In the genomic region with DNA sequence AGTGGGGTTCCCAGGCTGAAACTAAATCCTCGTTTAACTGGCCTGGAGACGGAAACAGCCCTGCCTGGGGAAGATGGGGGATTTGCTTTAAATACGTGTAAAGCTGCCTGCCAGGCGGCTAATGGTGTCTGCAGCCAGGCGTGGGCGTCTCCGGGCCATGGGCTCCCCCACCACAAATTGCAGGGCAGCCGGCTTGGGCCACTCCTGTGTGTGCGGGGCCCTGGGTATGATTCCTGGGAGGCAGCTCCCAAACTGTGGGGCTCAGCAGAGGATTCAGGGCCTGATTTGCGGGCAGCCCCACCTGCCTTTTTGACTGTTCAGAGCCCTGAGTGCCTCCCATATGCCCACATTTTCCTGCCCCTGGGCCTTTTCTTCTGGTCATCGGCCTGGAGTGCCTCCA, we compare ENCODE assay signal across 30 cellular contexts.
DNase-seq lines count a peak whose midpoint lies in the region; ATAC-seq, FAIRE-seq and TF ChIP-seq lines count a peak whose summit lies in the region.
"Had no signal": no experiment of that assay in that cellular context is flagged by ENCODE, and none has a peak within 500 bp of the region (broad histone marks: within the 10 kb centered on the region; RNA-seq: fewer than 3 reads in every experiment).

No MANE protein-coding gene starts in this region.

- TF ChIP-seq POLR2A in sigmoid colon (IDR thresholded peaks at IDR 0.05), result no peak

- H3K4me3 Mint-ChIP-seq in mesothelial cell of epicardium, result no peak overlapping the region
- H3K4me3 Mint-ChIP-seq: activated CD4-positive, alpha-beta T cell treated with anti-CD3 and anti-CD28 coated beads for 36 hours; activated CD8-positive, alpha-beta T cell treated with anti-CD3 and anti-CD28 coated beads for 36 hours; effector memory CD8-positive, alpha-beta T cell; naive thymus-derived CD8-positive, alpha-beta T cell had no signal

- H3K9me3 Mint-ChIP-seq in mesothelial cell of epicardium, result peaks cover 16% of the 10 kb centered on the region
- H3K9me3 Mint-ChIP-seq: activated CD8-positive, alpha-beta T cell treated with anti-CD3 and anti-CD28 coated beads for 36 hours; activated T-helper 2 cell treated with anti-CD3 and anti-CD28 coated beads, Interferon-gamma antibody, Interleukin-2, Interleukin-4, amounts not matched to agents 10 μg/mL and 5 μg/mL and 100 μg/mL, durations not matched to agents 14 hours and 24 hours and 36 hours; effector memory CD8-positive, alpha-beta T cell; naive thymus-derived CD8-positive, alpha-beta T cell had no signal

- peaks cover 12% of the 10 kb centered on the region for H3K27me3 Mint-ChIP-seq in mesothelial cell of epicardium (ENCODE audit: low read depth)
- H3K27me3 Mint-ChIP-seq: activated CD4-positive, alpha-beta T cell treated with anti-CD3 and anti-CD28 coated beads for 36 hours; activated CD8-positive, alpha-beta T cell treated with anti-CD3 and anti-CD28 coated beads for 36 hours; naive thymus-derived CD8-positive, alpha-beta T cell had no signal

- no peaks in the 10 kb centered on the region for H3K36me3 Mint-ChIP-seq in mesothelial cell of epicardium

- H3K9ac ChIP-seq in BLaER1 treated with 17β-estradiol and CSF1 and Interleukin-3, amounts not matched to agents 10 nM and 100 nM, result peak overlapping the region; percentile 25 to 71 (median 57); a peak in 21 of 22 replicates
- H3K9ac ChIP-seq: parathyroid adenoma had no signal

- peaks cover 0 to 16% (median 0%) of the 10 kb centered on the region in 11 experiments; a peak in 2 of 22 replicates for H3K36me3 ChIP-seq in BLaER1 treated with 17β-estradiol and CSF1 and Interleukin-3, amounts not matched to agents 10 nM and 100 nM
- no peaks in the 10 kb centered on the region for H3K36me3 ChIP-seq in SJCRH30
- no peaks in the 10 kb centered on the region for H3K36me3 ChIP-seq in sigmoid colon
- H3K36me3 ChIP-seq: Peyer's patch, thyroid gland had no signal

- no peaks in the 10 kb centered on the region; a peak in 1 of 22 replicates for H4K20me1 ChIP-seq in BLaER1 treated with 17β-estradiol and CSF1 and Interleukin-3, amounts not matched to agents 10 nM and 100 nM

- no peak for ATAC-seq in HG03469 (IDR thresholded peaks at IDR 0.05; ENCODE audit: unreplicated experiment)
- ATAC-seq: activated CD4-positive, alpha-beta T cell treated with anti-CD3 and anti-CD28 coated beads for 36 hours; activated CD8-positive, alpha-beta T cell treated with anti-CD3 and anti-CD28 coated beads for 36 hours; effector memory CD8-positive, alpha-beta T cell; left ventricle myocardium superior; naive thymus-derived CD8-positive, alpha-beta T cell had no signal

- H3K4me1 ChIP-seq in BLaER1 treated with 17β-estradiol and CSF1 and Interleukin-3, amounts not matched to agents 10 nM and 100 nM, result peaks cover 50 to 60% (median 56%) of the 10 kb centered on the region in 10 experiments
- H3K4me1 ChIP-seq in SJCRH30, result peaks cover 32% of the 10 kb centered on the region
- no peaks in the 10 kb centered on the region for H3K4me1 ChIP-seq in sigmoid colon
- H3K4me1 ChIP-seq: Caco-2, parathyroid adenoma had no signal

- 93% methylated on average over 11 of the region's 11 CpGs for WGBS in sigmoid colon, 2 donors

- H3K9me3 ChIP-seq in BLaER1 treated with 17β-estradiol and CSF1 and Interleukin-3, amounts not matched to agents 10 nM and 100 nM (replicated peaks in 1 of 11), result peaks cover 26 to 51% (median 38%) of the 10 kb centered on the region in 11 experiments
- H3K9me3 ChIP-seq in SJCRH30 (replicated peaks), result peaks cover 6% of the 10 kb centered on the region
- H3K9me3 ChIP-seq in sigmoid colon, result no peaks in the 10 kb centered on the region
- H3K9me3 ChIP-seq: Caco-2, Peyer's patch, thyroid gland had no signal

- H3K4me1 Mint-ChIP-seq in mesothelial cell of epicardium, result peaks cover 9% of the 10 kb centered on the region

- peak in 1 of 2 experiments; percentile 3 for DNase-seq in SJCRH30
- DNase-seq in mesothelial cell of epicardium (ENCODE audit: low spot score in 2 of 2, unreplicated experiment in 2 of 2), result no peak
- peak; percentile 28 for DNase-seq in sigmoid colon
- no peak for DNase-seq in OCI-M2 (lab: John Stamatoyannopoulos, UW; ENCODE audit: unreplicated experiment)
- DNase-seq in GM19239 (ENCODE audit: insufficient read length, low spot score), result no peak
- DNase-seq: activated CD4-positive, alpha-beta T cell treated with anti-CD3 and anti-CD28 coated beads for 36 hours; activated CD8-positive, alpha-beta T cell treated with anti-CD3 and anti-CD28 coated beads for 36 hours; caudate nucleus; cortex of kidney; DMS79; effector memory CD8-positive, alpha-beta T cell; erythroblast; IMR-90; left ventricle myocardium superior; midbrain; MV-4-11; NCI-H1436 treated with DMSO at 0.1 percent for 48 hours; NCI-H2107; SHP77 treated with DMSO at 0.1 percent for 48 hours; stimulated activated CD4-positive, alpha-beta T cell treated with anti-CD3 and anti-CD28 coated beads, Interleukin-4, amount 100 ng/mL, for 24 hours had no signal

- no peak overlapping the region; a peak in 2 of 20 replicates for H3K4me3 ChIP-seq in BLaER1 treated with 17β-estradiol and CSF1 and Interleukin-3, amounts not matched to agents 10 nM and 100 nM
- no peak overlapping the region for H3K4me3 ChIP-seq in SJCRH30
- H3K4me3 ChIP-seq in sigmoid colon, result no peak overlapping the region
- H3K4me3 ChIP-seq: Peyer's patch, thyroid gland had no signal

- peak overlapping the region in 10 of 11 experiments; percentile 17 to 73 (median 60); a peak in 21 of 22 replicates for H3K27ac ChIP-seq in BLaER1 treated with 17β-estradiol and CSF1 and Interleukin-3, amounts not matched to agents 10 nM and 100 nM
- H3K27ac ChIP-seq in SJCRH30, result peak overlapping the region; percentile 6; the same call in 1 of the 2 replicates
- no peak overlapping the region for H3K27ac ChIP-seq in sigmoid colon
- H3K27ac ChIP-seq: C4-2B, parathyroid adenoma, Peyer's patch had no signal

- no peaks in the 10 kb centered on the region for H3K27me3 ChIP-seq in BLaER1 treated with 17β-estradiol and CSF1 and Interleukin-3, amounts not matched to agents 10 nM and 100 nM
- H3K27me3 ChIP-seq in SJCRH30, result no peaks in the 10 kb centered on the region
- no peaks in the 10 kb centered on the region for H3K27me3 ChIP-seq in sigmoid colon
- H3K27me3 ChIP-seq: Peyer's patch, thyroid gland had no signal

- H3K27ac Mint-ChIP-seq in mesothelial cell of epicardium, result peak overlapping the region; percentile 43
- H3K27ac Mint-ChIP-seq: activated CD4-positive, alpha-beta T cell treated with anti-CD3 and anti-CD28 coated beads for 36 hours; activated CD8-positive, alpha-beta T cell treated with anti-CD3 and anti-CD28 coated beads for 36 hours; activated T-helper 2 cell treated with anti-CD3 and anti-CD28 coated beads, Interferon-gamma antibody, Interleukin-2, Interleukin-4, amounts not matched to agents 10 μg/mL and 5 μg/mL and 100 μg/mL, durations not matched to agents 14 hours and 24 hours and 36 hours; effector memory CD8-positive, alpha-beta T cell; naive thymus-derived CD8-positive, alpha-beta T cell had no signal

- intact Hi-C loops in sigmoid colon (cut with DNase I), result no loop called here

- H3K4me2 ChIP-seq in BLaER1 treated with 17β-estradiol and CSF1 and Interleukin-3, amounts not matched to agents 10 nM and 100 nM, result peak overlapping the region; percentile 60 to 92 (median 82)

- no peak for TF ChIP-seq CTCF in mesothelial cell of epicardium (IDR thresholded peaks at IDR 0.05; ENCODE audit: unreplicated experiment)
- no peak for TF ChIP-seq CTCF in sigmoid colon (IDR thresholded peaks at IDR 0.05)

- no peak for TF ChIP-seq EP300 in sigmoid colon (IDR thresholded peaks at IDR 0.05)

- no peak for FAIRE-seq in GM19239 (lab: Jason Lieb, UNC)
- FAIRE-seq: G401.6 had no signal

Comparison
In these comparisons a context has a peak if more than half of its experiments do, and no peak if none do; other contexts are left out.
1. H3K27ac ChIP-seq: peak in BLaER1 treated with 17β-estradiol and CSF1 and Interleukin-3, amounts not matched to agents 10 nM and 100 nM (10 of 11) and SJCRH30 (single experiment); none in sigmoid colon (0 of 4).